Comparison of ENCODE assay signal across 27 cellular contexts in the genomic region with DNA sequence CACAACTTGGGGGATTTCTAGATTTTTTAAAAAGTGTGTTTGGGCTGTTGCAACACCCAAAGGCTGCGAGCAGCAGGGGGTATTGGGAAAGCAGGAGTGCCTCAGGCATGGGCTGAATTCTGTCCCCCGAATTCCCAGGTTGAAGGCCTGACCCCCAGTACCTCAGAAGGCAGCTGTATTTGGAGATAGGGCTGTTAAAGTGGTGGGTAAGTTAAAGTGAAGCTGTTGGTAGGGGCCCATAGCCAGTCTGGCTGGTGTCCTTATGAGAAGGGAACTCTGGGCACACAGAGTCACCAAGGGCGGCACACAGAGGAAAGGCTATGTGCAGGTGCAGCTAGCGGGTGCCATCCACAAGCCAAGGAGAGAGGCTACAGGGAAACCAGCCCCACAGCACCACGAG.
"Had no signal": no experiment of that assay in that cellular context is flagged by ENCODE, and none has a peak within 500 bp of the region (broad histone marks: within the 10 kb centered on the region; RNA-seq: fewer than 3 reads in every experiment).

No MANE protein-coding gene starts in this region.

- H3K9me3 Mint-ChIP-seq: stimulated activated memory B cell treated with anti-CD40 and anti-IgM and Interleukin-4, amounts not matched to agents 10 μg/mL and 1 μg/mL and 100 μg/mL, for 72 hours; stimulated activated naive CD8-positive, alpha-beta T cell treated with anti-CD3 and anti-CD28 coated beads, Interleukin-15, amount 100 ng/mL, for 72 hours; stimulated activated naive CD8-positive, alpha-beta T cell treated with anti-CD3 and anti-CD28 coated beads, Interleukin-15, Interleukin-2, amounts not matched to agents 100 ng/mL and 50 ng/mL, for 24 hours; type B pancreatic cell had no signal

- H3K4me1 Mint-ChIP-seq: stimulated activated memory B cell treated with anti-CD40 and anti-IgM and Interleukin-4, amounts not matched to agents 10 μg/mL and 1 μg/mL and 100 μg/mL, for 72 hours; stimulated activated naive B cell treated with anti-CD40 and anti-IgM and Interleukin-4, amounts not matched to agents 10 μg/mL and 1 μg/mL and 100 μg/mL, for 72 hours; stimulated activated naive CD8-positive, alpha-beta T cell treated with anti-CD3 and anti-CD28 coated beads, Interleukin-15, amount 100 ng/mL, for 72 hours had no signal

- ATAC-seq: stimulated activated memory B cell treated with anti-CD40 and anti-IgM and Interleukin-4, amounts not matched to agents 10 μg/mL and 1 μg/mL and 100 μg/mL, for 72 hours; stimulated activated naive B cell treated with anti-CD40 and anti-IgM and Interleukin-4, amounts not matched to agents 10 μg/mL and 1 μg/mL and 100 μg/mL, for 72 hours; stimulated activated naive CD8-positive, alpha-beta T cell treated with anti-CD3 and anti-CD28 coated beads, Interleukin-15, amount 100 ng/mL, for 72 hours; stimulated activated naive CD8-positive, alpha-beta T cell treated with anti-CD3 and anti-CD28 coated beads, Interleukin-15, Interleukin-2, amounts not matched to agents 100 U/mL and 50 U/mL, for 24 hours had no signal

- DNase-seq: stimulated activated CD4-positive, alpha-beta T cell treated with anti-CD3 and anti-CD28 coated beads, Interleukin-2, amount 100 ng/mL, for 48 hours; stimulated activated CD4-positive, alpha-beta T cell treated with anti-CD3 and anti-CD28 coated beads, Interleukin-4, amount 100 ng/mL, for 1 hour; stimulated activated CD4-positive, alpha-beta T cell treated with anti-CD3 and anti-CD28 coated beads, Interleukin-4, amount 100 ng/mL, for 24 hours; stimulated activated CD4-positive, alpha-beta T cell treated with anti-CD3 and anti-CD28 coated beads, Interleukin-4, amount 100 ng/mL, for 4 hours; stimulated activated CD8-positive, alpha-beta memory T cell treated with anti-CD3 and anti-CD28 coated beads, Interleukin-4, amount 100 ng/mL, for 48 hours; stimulated activated naive B cell treated with anti-CD40 and anti-IgM and Interleukin-4, amounts not matched to agents 10 μg/mL and 1 μg/mL and 100 μg/mL, for 72 hours; stimulated activated naive CD4-positive, alpha-beta T cell; stimulated activated naive CD4-positive, alpha-beta T cell treated with Interleukin-2 at 50 U/mL for 16 hours; stimulated activated naive CD8-positive, alpha-beta T cell treated with anti-CD3 and anti-CD28 coated beads, Interleukin-15, amount 100 ng/mL, for 72 hours; stimulated activated naive CD8-positive, alpha-beta T cell treated with anti-CD3 and anti-CD28 coated beads, Interleukin-15, Interleukin-2, amounts not matched to agents 100 U/mL and 50 U/mL, for 24 hours; stomach; substantia nigra; testis; thyroid gland; tibial artery; transverse colon; trophoblast cell; upper lobe of left lung; upper lobe of right lung; uterus had no signal

- H3K27ac ChIP-seq: stomach, suprapubic skin, testis, thoracic aorta, thyroid gland, tibial artery, tibial nerve, transverse colon, upper lobe of left lung, upper lobe of right lung, uterus, vagina had no signal

- H3K9me3 ChIP-seq: testis, thoracic aorta, thyroid gland, transverse colon, upper lobe of left lung, upper lobe of right lung, uterus, vagina had no signal

- H3K36me3 ChIP-seq: stomach, suprapubic skin, thoracic aorta, thyroid gland, tibial artery, tibial nerve, transverse colon, upper lobe of left lung, upper lobe of right lung, uterus, vagina had no signal

- H3K4me3 ChIP-seq: stomach, suprapubic skin, testis, thoracic aorta, thyroid gland, tibial artery, tibial nerve, transverse colon, upper lobe of left lung, upper lobe of right lung, uterus, vagina had no signal

- H3K4me3 Mint-ChIP-seq: stimulated activated memory B cell treated with anti-CD40 and anti-IgM and Interleukin-4, amounts not matched to agents 10 μg/mL and 1 μg/mL and 100 μg/mL, for 72 hours; stimulated activated naive B cell treated with anti-CD40 and anti-IgM and Interleukin-4, amounts not matched to agents 10 μg/mL and 1 μg/mL and 100 μg/mL, for 72 hours; stimulated activated naive CD8-positive, alpha-beta T cell treated with anti-CD3 and anti-CD28 coated beads, Interleukin-15, amount 100 ng/mL, for 72 hours; stimulated activated naive CD8-positive, alpha-beta T cell treated with anti-CD3 and anti-CD28 coated beads, Interleukin-15, Interleukin-2, amounts not matched to agents 100 ng/mL and 50 ng/mL, for 24 hours; type B pancreatic cell had no signal

- H3K27ac Mint-ChIP-seq: stimulated activated memory B cell treated with anti-CD40 and anti-IgM and Interleukin-4, amounts not matched to agents 10 μg/mL and 1 μg/mL and 100 μg/mL, for 72 hours; stimulated activated naive B cell treated with anti-CD40 and anti-IgM and Interleukin-4, amounts not matched to agents 10 μg/mL and 1 μg/mL and 100 μg/mL, for 72 hours; stimulated activated naive CD8-positive, alpha-beta T cell treated with anti-CD3 and anti-CD28 coated beads, Interleukin-15, amount 100 ng/mL, for 72 hours; stimulated activated naive CD8-positive, alpha-beta T cell treated with anti-CD3 and anti-CD28 coated beads, Interleukin-15, Interleukin-2, amounts not matched to agents 100 ng/mL and 50 ng/mL, for 24 hours; type B pancreatic cell had no signal

- H3K36me3 Mint-ChIP-seq: stimulated activated memory B cell treated with anti-CD40 and anti-IgM and Interleukin-4, amounts not matched to agents 10 μg/mL and 1 μg/mL and 100 μg/mL, for 72 hours; stimulated activated naive B cell treated with anti-CD40 and anti-IgM and Interleukin-4, amounts not matched to agents 10 μg/mL and 1 μg/mL and 100 μg/mL, for 72 hours; type B pancreatic cell had no signal

- H3K27me3 Mint-ChIP-seq: stimulated activated memory B cell treated with anti-CD40 and anti-IgM and Interleukin-4, amounts not matched to agents 10 μg/mL and 1 μg/mL and 100 μg/mL, for 72 hours; stimulated activated naive B cell treated with anti-CD40 and anti-IgM and Interleukin-4, amounts not matched to agents 10 μg/mL and 1 μg/mL and 100 μg/mL, for 72 hours; stimulated activated naive CD8-positive, alpha-beta T cell treated with anti-CD3 and anti-CD28 coated beads, Interleukin-15, Interleukin-2, amounts not matched to agents 100 ng/mL and 50 ng/mL, for 24 hours had no signal

- H3K4me1 ChIP-seq: stomach, suprapubic skin, thyroid gland, tibial artery, transverse colon, upper lobe of left lung, upper lobe of right lung, uterus, vagina had no signal

- H3K27me3 ChIP-seq: stomach, suprapubic skin, testis, thyroid gland, tibial artery, tibial nerve, transverse colon, upper lobe of left lung, upper lobe of right lung, uterus, vagina had no signal
